ENCODE assay signal across 9 cellular contexts in the genomic region with DNA sequence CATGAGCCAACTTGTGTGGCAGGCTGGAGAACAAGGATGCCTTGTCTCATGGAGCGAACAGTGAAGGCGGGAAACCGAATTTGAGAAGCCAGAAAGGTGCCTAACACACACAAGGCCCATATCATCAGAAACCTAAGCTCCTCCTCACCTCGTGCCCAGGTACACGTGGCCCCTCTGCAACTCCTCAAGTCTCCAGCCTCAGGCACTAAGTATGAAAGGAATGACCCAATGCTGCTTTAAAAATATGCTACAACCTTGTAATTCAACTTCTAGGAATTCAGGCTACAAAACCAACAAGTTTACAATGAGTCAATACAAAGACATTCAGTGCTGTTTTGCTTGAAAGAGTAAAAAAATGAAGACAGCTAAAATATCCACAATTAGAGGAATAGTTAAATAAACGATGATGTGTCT.
DNase-seq lines count a peak whose midpoint lies in the region; ATAC-seq and TF ChIP-seq lines count a peak whose summit lies in the region.
"Had no signal": no experiment of that assay in that cellular context is flagged by ENCODE, and none has a peak within 500 bp of the region (broad histone marks: within the 10 kb centered on the region; RNA-seq: fewer than 3 reads in every experiment).

No MANE protein-coding gene starts in this region.

- H3K4me3 ChIP-seq in epithelial cell of esophagus (ENCODE audit: low read length) (no peak overlapping the region), heart left ventricle (no peak overlapping the region), transverse colon (no peak overlapping the region)

- peaks cover 0 to 22% (median 8%) of the 10 kb centered on the region in 12 donors for H3K4me1 ChIP-seq in heart left ventricle
- peaks cover 8 to 15% (median 10%) of the 10 kb centered on the region in 4 donors for H3K4me1 ChIP-seq in transverse colon

- no peaks in the 10 kb centered on the region for H3K9me3 ChIP-seq in heart left ventricle
- no peaks in the 10 kb centered on the region for H3K9me3 ChIP-seq in transverse colon

- ATAC-seq in heart left ventricle (no peak), Right ventricle myocardium inferior (no peak)

- TF ChIP-seq CTCF in epithelial cell of esophagus (IDR thresholded peaks at IDR 0.05; ENCODE audit: insufficient read depth, low read depth, low read length, missing control alignments) (no peak), heart left ventricle (IDR thresholded peaks at IDR 0.05) (no peak), transverse colon (IDR thresholded peaks at IDR 0.05) (no peak)

- H3K27ac ChIP-seq in heart left ventricle (no peak overlapping the region), transverse colon (no peak overlapping the region)

- intact Hi-C loops in heart left ventricle (cut with DNase I) (no loop called here), Right ventricle myocardium inferior (cut with DNase I) (no loop called here), transverse colon (cut with DNase I; ENCODE audit: low total_unique reads) (no loop called here)

- 79 to 82% (median 80%) methylated on average over 6 of the region's 6 CpGs for WGBS in heart left ventricle, 4 donors
- WGBS in transverse colon (ENCODE audit: low coverage in 1 of 2), 2 donors, result 53 to 80% methylated on average over 1 to 6 of the region's 6 CpGs

- TF ChIP-seq EP300 in transverse colon (IDR thresholded peaks at IDR 0.05; ENCODE audit: low read depth), result no peak

- no peak for TF ChIP-seq POLR2A in heart left ventricle (IDR thresholded peaks at IDR 0.05)
- TF ChIP-seq POLR2A in transverse colon (IDR thresholded peaks at IDR 0.05), result no peak

- DNase-seq in Daoy (ENCODE audit: low read depth) (peak; percentile 63), NCI-H226 (peak; percentile 88), epithelial cell of esophagus (ENCODE audit: low read depth) (peak; percentile 88), non-pigmented ciliary epithelial cell (ENCODE audit: low read depth) (peak; percentile 79), heart left ventricle (no peak), Right ventricle myocardium inferior (ENCODE audit: missing footprints) (no peak), transverse colon (no peak)
- DNase-seq in activated CD8-positive, alpha-beta memory T cell treated with anti-CD3 and anti-CD28 coated beads for 24 hours, result no peak
- DNase-seq: NCI-H1930 had no signal

- H3K27me3 ChIP-seq in heart left ventricle (no peaks in the 10 kb centered on the region), transverse colon (no peaks in the 10 kb centered on the region)

- in situ Hi-C loops in transverse colon (cut with MboI; ENCODE audit: low pct_ligation_motif_present in 1 of 4, low pct_unique_long_range_greater_than_20kb in 1 of 4, low sequenced_read_pairs in 3 of 4), result no loop called here

- H3K36me3 ChIP-seq in heart left ventricle (no peaks in the 10 kb centered on the region), transverse colon (no peaks in the 10 kb centered on the region)

Comparison
In these comparisons a context has a peak if more than half of its experiments do, and no peak if none do; other contexts are left out.
1. DNase-seq: peak in Daoy (single experiment), NCI-H226 (single experiment), epithelial cell of esophagus (single experiment) and non-pigmented ciliary epithelial cell (single experiment); none in heart left ventricle (0 of 5), Right ventricle myocardium inferior (single experiment), transverse colon (single experiment) and activated CD8-positive, alpha-beta memory T cell treated with anti-CD3 and anti-CD28 coated beads for 24 hours (single experiment).